In the genomic region with DNA sequence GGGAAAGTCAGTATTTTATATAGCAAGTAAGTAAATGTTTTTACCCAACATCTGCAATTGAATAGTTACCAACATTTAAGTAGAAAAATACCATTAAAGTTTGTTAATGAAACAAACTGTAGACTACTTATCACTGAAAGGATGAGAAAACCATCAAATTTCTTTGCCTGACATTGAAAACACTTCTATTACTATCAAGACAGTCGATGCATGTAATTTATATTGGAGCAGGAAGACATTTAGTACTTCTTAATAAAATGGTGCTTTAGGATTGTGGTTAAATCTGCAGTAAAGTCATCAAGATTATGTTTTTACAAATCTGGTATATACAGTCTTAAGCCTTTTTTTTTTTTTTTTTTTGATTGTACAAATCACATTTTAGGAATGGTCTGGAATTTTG, we compare ENCODE assay signal across 10 cellular contexts. TPM values are rescaled to one million over a fixed set of nuclear protein-coding genes. Genes with fewer than 3 reads are reported as not detected.
DNase-seq lines count a peak whose midpoint lies in the region; ATAC-seq and TF ChIP-seq lines count a peak whose summit lies in the region.
"Had no signal": no experiment of that assay in that cellular context is flagged by ENCODE, and none has a peak within 500 bp of the region (broad histone marks: within the 10 kb centered on the region; RNA-seq: fewer than 3 reads in every experiment).

No MANE protein-coding gene starts in this region.

- no peaks in the 10 kb centered on the region for H3K27me3 ChIP-seq in GM23338 (ENCODE audit: insufficient read depth)
- H3K27me3 ChIP-seq in SU-DHL-6 (ENCODE audit: low read length) = no peaks in the 10 kb centered on the region
- H3K27me3 ChIP-seq in esophagus squamous epithelium = no peaks in the 10 kb centered on the region
- H3K27me3 ChIP-seq in sigmoid colon = no peaks in the 10 kb centered on the region

- H3K4me1 Mint-ChIP-seq in GM23338 = peaks cover 34% of the 10 kb centered on the region

- H3K27ac Mint-ChIP-seq in GM23338 = no peak overlapping the region

- H3K9me3 Mint-ChIP-seq in GM23338 = peaks cover 2% of the 10 kb centered on the region; the same call in 1 of the 3 replicates

- H3K79me2 ChIP-seq in GM23338 (replicated peaks; ENCODE audit: insufficient read depth) = peaks cover 83% of the 10 kb centered on the region
- H3K79me2 ChIP-seq in SU-DHL-6 (ENCODE audit: insufficient read depth, low read length) = peaks cover 84% of the 10 kb centered on the region

- H3K4me3 Mint-ChIP-seq in GM23338 = peak overlapping the region; percentile 98

- H4K20me1 ChIP-seq in GM23338 (replicated peaks; ENCODE audit: insufficient read depth) = peaks cover 9% of the 10 kb centered on the region
- peaks cover 37% of the 10 kb centered on the region for H4K20me1 ChIP-seq in SU-DHL-6 (ENCODE audit: low read depth, low read length)

- H2AFZ ChIP-seq in GM23338 = no peak overlapping the region
- no peak overlapping the region for H2AFZ ChIP-seq in SU-DHL-6 (ENCODE audit: low read depth, low read length, severe bottlenecking)

- 0 to 10% methylated on average over 1 of the region's 1 CpG for WGBS in esophagus squamous epithelium, 2 donors
- 5 to 22% methylated on average over 1 of the region's 1 CpG for WGBS in sigmoid colon, 2 donors

- no peak for TF ChIP-seq EP300 in sigmoid colon (IDR thresholded peaks at IDR 0.05)

- H3K9me3 ChIP-seq in SU-DHL-6 (ENCODE audit: insufficient read depth, low read length) (no peaks in the 10 kb centered on the region), esophagus squamous epithelium (no peaks in the 10 kb centered on the region), sigmoid colon (no peaks in the 10 kb centered on the region)

- no peak for DNase-seq in GM23338 (ENCODE audit: low spot score)
- DNase-seq in esophagus squamous epithelium (lab: John Stamatoyannopoulos, UW) = no peak
- no peak for DNase-seq in sigmoid colon
- no peak for DNase-seq in activated CD4-positive, CD25-positive, alpha-beta regulatory T cell (lab: John Stamatoyannopoulos, UW)
- DNase-seq in NCI-H128 (lab: John Stamatoyannopoulos, UW; ENCODE audit: unreplicated experiment) = no peak
- no peak for DNase-seq in GM03348 (ENCODE audit: low spot score)
- DNase-seq: cerebellar nuclear complex, NCI-H446 had no signal

- H3K27ac ChIP-seq in GM23338 (ENCODE audit: low read depth) = peak overlapping the region; percentile 5; the same call in 1 of the 2 replicates
- H3K27ac ChIP-seq in SU-DHL-6 (ENCODE audit: low read depth, low read length) = peak overlapping the region; percentile 84; the same call in 1 of the 2 replicates
- H3K27ac ChIP-seq in esophagus squamous epithelium = peak overlapping the region; percentile 53 to 100 (median 97)
- peak overlapping the region; percentile 99 to 100 (median 100) for H3K27ac ChIP-seq in sigmoid colon

- H3K4me3 ChIP-seq in GM23338 (peak overlapping the region; percentile 68; the same call in 1 of the 2 replicates), SU-DHL-6 (ENCODE audit: insufficient read depth, low read length, poor library complexity, severe bottlenecking) (no peak overlapping the region), esophagus squamous epithelium (peak overlapping the region; percentile 71 to 99 (median 86)), sigmoid colon (peak overlapping the region in 2 of 4 donors; percentile 96 to 98)

- peak overlapping the region; percentile 100; the same call in 1 of the 2 replicates for H3K9ac ChIP-seq in SU-DHL-6 (ENCODE audit: low read length)

- H3K4me2 ChIP-seq in GM23338 (peak overlapping the region; percentile 77; the same call in 1 of the 2 replicates), SU-DHL-6 (ENCODE audit: low read depth, low read length, poor library complexity, severe bottlenecking) (peak overlapping the region; percentile 97)

- TF ChIP-seq CTCF in GM23338 (conservative IDR thresholded peaks at IDR 0.05; ENCODE audit: low read depth in 2 of 2) (no peak), SU-DHL-6 (IDR thresholded peaks at IDR 0.05; ENCODE audit: insufficient read depth, low read length, poor library complexity, severe bottlenecking) (no peak), esophagus squamous epithelium (IDR thresholded peaks at IDR 0.05) (no peak), sigmoid colon (IDR thresholded peaks at IDR 0.05) (no peak)

- TF ChIP-seq POLR2A in esophagus squamous epithelium (IDR thresholded peaks at IDR 0.05) = no peak
- no peak for TF ChIP-seq POLR2A in sigmoid colon (IDR thresholded peaks at IDR 0.05)

- no peaks in the 10 kb centered on the region for H3K9me2 ChIP-seq in GM23338 (ENCODE audit: insufficient read depth)
- no peaks in the 10 kb centered on the region for H3K9me2 ChIP-seq in SU-DHL-6 (replicated peaks; ENCODE audit: insufficient read depth, low read length)

- intact Hi-C loops in esophagus squamous epithelium (cut with DNase I) (no loop called here), sigmoid colon (cut with DNase I) (no loop called here)

- H3F3A ChIP-seq in GM23338 (replicated peaks; ENCODE audit: low read depth) (no peaks in the 10 kb centered on the region), SU-DHL-6 (ENCODE audit: insufficient read depth) (peaks cover 46% of the 10 kb centered on the region)

- peaks cover 78% of the 10 kb centered on the region for H3K36me3 Mint-ChIP-seq in GM23338 (ENCODE audit: low read depth)

- H3K27me3 Mint-ChIP-seq in GM23338 (ENCODE audit: insufficient read depth, low read depth, poor library complexity) = peaks cover 24% of the 10 kb centered on the region

- no peak for ATAC-seq in GM23338
- ATAC-seq in HG02970 (IDR thresholded peaks at IDR 0.05; ENCODE audit: low FRiP score, unreplicated experiment) = no peak

- H3K4me1 ChIP-seq in GM23338 (ENCODE audit: insufficient read depth) = peaks cover 16% of the 10 kb centered on the region
- H3K4me1 ChIP-seq in esophagus squamous epithelium = peaks cover 9 to 69% (median 30%) of the 10 kb centered on the region in 3 donors
- peaks cover 0 to 62% (median 56%) of the 10 kb centered on the region in 4 donors for H3K4me1 ChIP-seq in sigmoid colon

- peaks cover 24% of the 10 kb centered on the region for H3K36me3 ChIP-seq in GM23338 (ENCODE audit: insufficient read depth)
- H3K36me3 ChIP-seq in SU-DHL-6 (ENCODE audit: low read length) = peaks cover 73% of the 10 kb centered on the region
- H3K36me3 ChIP-seq in esophagus squamous epithelium = peaks cover 0 to 51% (median 14%) of the 10 kb centered on the region in 3 donors
- H3K36me3 ChIP-seq in sigmoid colon = peaks cover 0 to 50% (median 7%) of the 10 kb centered on the region in 4 donors

TF ChIP-seq in GM23338, 12 proteins besides CTCF, POLR2A, EP300 and RAD21:
- no peak for TF ChIP-seq JUNB (IDR thresholded peaks at IDR 0.05; ENCODE audit: unreplicated experiment)
- no peak for TF ChIP-seq ZNF331 (CRISPR knock-in tag; IDR thresholded peaks at IDR 0.05; ENCODE audit: low read depth)
- TF ChIP-seq, protein P1, sequence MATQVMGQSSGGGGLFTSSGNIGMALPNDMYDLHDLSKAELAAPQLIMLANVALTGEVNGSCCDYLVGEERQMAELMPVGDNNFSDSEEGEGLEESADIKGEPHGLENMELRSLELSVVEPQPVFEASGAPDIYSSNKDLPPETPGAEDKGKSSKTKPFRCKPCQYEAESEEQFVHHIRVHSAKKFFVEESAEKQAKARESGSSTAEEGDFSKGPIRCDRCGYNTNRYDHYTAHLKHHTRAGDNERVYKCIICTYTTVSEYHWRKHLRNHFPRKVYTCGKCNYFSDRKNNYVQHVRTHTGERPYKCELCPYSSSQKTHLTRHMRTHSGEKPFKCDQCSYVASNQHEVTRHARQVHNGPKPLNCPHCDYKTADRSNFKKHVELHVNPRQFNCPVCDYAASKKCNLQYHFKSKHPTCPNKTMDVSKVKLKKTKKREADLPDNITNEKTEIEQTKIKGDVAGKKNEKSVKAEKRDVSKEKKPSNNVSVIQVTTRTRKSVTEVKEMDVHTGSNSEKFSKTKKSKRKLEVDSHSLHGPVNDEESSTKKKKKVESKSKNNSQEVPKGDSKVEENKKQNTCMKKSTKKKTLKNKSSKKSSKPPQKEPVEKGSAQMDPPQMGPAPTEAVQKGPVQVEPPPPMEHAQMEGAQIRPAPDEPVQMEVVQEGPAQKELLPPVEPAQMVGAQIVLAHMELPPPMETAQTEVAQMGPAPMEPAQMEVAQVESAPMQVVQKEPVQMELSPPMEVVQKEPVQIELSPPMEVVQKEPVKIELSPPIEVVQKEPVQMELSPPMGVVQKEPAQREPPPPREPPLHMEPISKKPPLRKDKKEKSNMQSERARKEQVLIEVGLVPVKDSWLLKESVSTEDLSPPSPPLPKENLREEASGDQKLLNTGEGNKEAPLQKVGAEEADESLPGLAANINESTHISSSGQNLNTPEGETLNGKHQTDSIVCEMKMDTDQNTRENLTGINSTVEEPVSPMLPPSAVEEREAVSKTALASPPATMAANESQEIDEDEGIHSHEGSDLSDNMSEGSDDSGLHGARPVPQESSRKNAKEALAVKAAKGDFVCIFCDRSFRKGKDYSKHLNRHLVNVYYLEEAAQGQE (IDR thresholded peaks at IDR 0.05; ENCODE audit: unreplicated experiment) = no peak
- TF ChIP-seq ZNF114 (CRISPR knock-in tag; IDR thresholded peaks at IDR 0.05) = no peak
- no peak for TF ChIP-seq NANOG (IDR thresholded peaks at IDR 0.05; ENCODE audit: borderline replicate concordance)
- TF ChIP-seq POLR2AphosphoS5 (IDR thresholded peaks at IDR 0.05; ENCODE audit: low read depth) = no peak
- TF ChIP-seq, protein P2, sequence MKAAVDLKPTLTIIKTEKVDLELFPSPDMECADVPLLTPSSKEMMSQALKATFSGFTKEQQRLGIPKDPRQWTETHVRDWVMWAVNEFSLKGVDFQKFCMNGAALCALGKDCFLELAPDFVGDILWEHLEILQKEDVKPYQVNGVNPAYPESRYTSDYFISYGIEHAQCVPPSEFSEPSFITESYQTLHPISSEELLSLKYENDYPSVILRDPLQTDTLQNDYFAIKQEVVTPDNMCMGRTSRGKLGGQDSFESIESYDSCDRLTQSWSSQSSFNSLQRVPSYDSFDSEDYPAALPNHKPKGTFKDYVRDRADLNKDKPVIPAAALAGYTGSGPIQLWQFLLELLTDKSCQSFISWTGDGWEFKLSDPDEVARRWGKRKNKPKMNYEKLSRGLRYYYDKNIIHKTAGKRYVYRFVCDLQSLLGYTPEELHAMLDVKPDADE (IDR thresholded peaks at IDR 0.05) = no peak
- TF ChIP-seq EZH2phosphoT487 (IDR thresholded peaks at IDR 0.05; ENCODE audit: unreplicated experiment) = no peak
- TF ChIP-seq STAT1 (IDR thresholded peaks at IDR 0.05; ENCODE audit: unreplicated experiment) = no peak
- no peak for TF ChIP-seq CREB1 (CRISPR knock-in tag; IDR thresholded peaks at IDR 0.05; ENCODE audit: low read depth)
- no peak for TF ChIP-seq EZH2 (IDR thresholded peaks at IDR 0.05; ENCODE audit: low read depth, unreplicated experiment)

RNA-seq across cellular contexts. Expression of gene CHD2, which starts 13.9 kb away (rescaled TPM):
- 108 and 119 TPM in 2 replicates for total RNA-seq in GM23338 (2014; rRNA removed; shearing (Covaris generic))
- polyA plus RNA-seq in GM23338 (2016; fragmentation: Nextera tagmentation; extraction: Ambion mirVana) = 112 and 130 TPM in 2 replicates
- 100 to 1,000 TPM in 1 of 4 donors, 10 to 100 TPM in 3; 36.1 to 132 (median 74.8) TPM for total RNA-seq in esophagus squamous epithelium
- 100 to 1,000 TPM in 1 of 4 donors, 10 to 100 TPM in 3; 75.9 to 108 (median 90.0) TPM for total RNA-seq in sigmoid colon
- 10 to 100 TPM; 16.0 to 48.4 (median 16.8) TPM for polyA plus RNA-seq in sigmoid colon

Comparison
In these comparisons a context has a peak if more than half of its experiments do, and no peak if none do; other contexts are left out.
1. H3K27ac ChIP-seq: peak in every context shown above with its lines; median percentile 100 in sigmoid colon; 97 in esophagus squamous epithelium; 84 in SU-DHL-6; 5 in GM23338.